Comparison of ENCODE assay signal across 23 cellular contexts in genomic region chr9:136590788-136591187, GRCh38. TPM values are rescaled to one million over a fixed set of nuclear protein-coding genes. Genes with fewer than 3 reads are reported as not detected.
DNase-seq lines count a peak whose midpoint lies in the region; ATAC-seq, FAIRE-seq and TF ChIP-seq lines count a peak whose summit lies in the region.
"Had no signal": no experiment of that assay in that cellular context is flagged by ENCODE, and none has a peak within 500 bp of the region (broad histone marks: within the 10 kb centered on the region; RNA-seq: fewer than 3 reads in every experiment).

No MANE protein-coding gene starts in this region.

- no peak overlapping the region for H3K9ac ChIP-seq in kidney (ENCODE audit: low read length in 2 of 2)

- peaks cover 0 to 32% (median 18%) of the 10 kb centered on the region in 5 experiments for H3K9me3 Mint-ChIP-seq in brain
- H3K9me3 Mint-ChIP-seq: CD8-positive, alpha-beta memory T cell; naive B cell; stimulated activated naive CD8-positive, alpha-beta T cell treated with anti-CD3 and anti-CD28 coated beads, Interleukin-15, Interleukin-2, amounts not matched to agents 100 ng/mL and 50 ng/mL, for 24 hours had no signal

- no peak for ATAC-seq in GM19324 (IDR thresholded peaks at IDR 0.05; ENCODE audit: low FRiP score, unreplicated experiment)
- ATAC-seq in HG02678 (IDR thresholded peaks at IDR 0.05; ENCODE audit: unreplicated experiment): no peak

- no peak overlapping the region for H3K4me3 Mint-ChIP-seq in brain
- H3K4me3 Mint-ChIP-seq: CD8-positive, alpha-beta memory T cell; naive B cell; stimulated activated naive CD8-positive, alpha-beta T cell treated with anti-CD3 and anti-CD28 coated beads, Interleukin-15, Interleukin-2, amounts not matched to agents 100 ng/mL and 50 ng/mL, for 24 hours had no signal

- no peaks in the 10 kb centered on the region for H3K36me3 ChIP-seq in KOPT-K1 (ENCODE audit: insufficient read depth, low read length)
- no peaks in the 10 kb centered on the region for H3K36me3 ChIP-seq in kidney (ENCODE audit: control insufficient read depth in 1 of 2, insufficient read depth in 2 of 2, low read length in 2 of 2)
- H3K36me3 ChIP-seq: transverse colon had no signal

- intact Hi-C loops in kidney (cut with DNase I): no loop called here

- H3K9me3 ChIP-seq in KOPT-K1 (ENCODE audit: insufficient read depth, low read length, poor library complexity, severe bottlenecking): no peaks in the 10 kb centered on the region
- H3K9me3 ChIP-seq in kidney (ENCODE audit: control insufficient read depth in 1 of 2, low read length in 2 of 2): no peaks in the 10 kb centered on the region
- H3K9me3 ChIP-seq: transverse colon had no signal

- no peaks in the 10 kb centered on the region for H3K36me3 Mint-ChIP-seq in brain
- H3K36me3 Mint-ChIP-seq: CD8-positive, alpha-beta memory T cell; naive B cell had no signal

- DNase-seq in kidney (peak; percentile 81), pons (ENCODE audit: low spot score) (peak; percentile 52), NCI-H2081 (lab: John Stamatoyannopoulos, UW) (no peak), H4 (ENCODE audit: low spot score) (no peak)
- DNase-seq: activated CD4-positive, alpha-beta T cell treated with anti-CD3 and anti-CD28 coated beads for 48 hours; activated effector memory CD4-positive, alpha-beta T cell treated with Interleukin-2 at 50 U/mL for 16 hours; CD8-positive, alpha-beta memory T cell; DMS79 treated with DMSO at 0.1 percent for 48 hours; H7; KBM-7; mammary epithelial cell; naive B cell; NCI-H1105; NCI-H2107; posterior cingulate gyrus; transverse colon had no signal

- H3K27me3 Mint-ChIP-seq in brain: no peaks in the 10 kb centered on the region

- FAIRE-seq in kidney (lab: Jason Lieb, UNC): no peak
- FAIRE-seq: TTC549 had no signal

- H3K4me1 ChIP-seq in kidney (ENCODE audit: control insufficient read depth in 1 of 2, insufficient read depth in 1 of 2, low read depth in 1 of 2, low read length in 2 of 2): peaks cover under 1 to 38% of the 10 kb centered on the region in 2 donors

- peak overlapping the region; percentile 100 for H3K27ac ChIP-seq in KOPT-K1 (ENCODE audit: low read depth, low read length, poor library complexity, severe bottlenecking)
- H3K27ac ChIP-seq in kidney (ENCODE audit: low read depth in 2 of 2, low read length in 2 of 2): peak overlapping the region in 1 of 2 donors; percentile 7

- H3K4me3 ChIP-seq in kidney (ENCODE audit: low read length in 2 of 2): no peak overlapping the region
- H3K4me3 ChIP-seq: coronary artery, transverse colon had no signal

- H3K27ac Mint-ChIP-seq in brain: peak overlapping the region in 3 of 5 experiments; percentile 30 to 95 (median 71)
- H3K27ac Mint-ChIP-seq: CD8-positive, alpha-beta memory T cell; naive B cell; stimulated activated naive CD8-positive, alpha-beta T cell treated with anti-CD3 and anti-CD28 coated beads, Interleukin-15, Interleukin-2, amounts not matched to agents 100 ng/mL and 50 ng/mL, for 24 hours had no signal

- TF ChIP-seq CTCF in brain (conservative IDR thresholded peaks at IDR 0.05) (no peak), kidney (IDR thresholded peaks at IDR 0.05; ENCODE audit: borderline replicate concordance, extremely low read depth, insufficient read depth) (no peak)

- H3K4me1 Mint-ChIP-seq in brain: peaks cover 59% of the 10 kb centered on the region

RNA-seq across cellular contexts. Expression of gene NOTCH1, which starts 44.9 kb away (rescaled TPM):
- polyA plus RNA-seq in brain (ENCODE audit: insufficient read depth, low read depth, low replicate concordance): 12.3 TPM
- total RNA-seq in kidney: 77.2 TPM
- 6.5 TPM for polyA plus RNA-seq in kidney (ENCODE audit: insufficient read depth, low read depth, low replicate concordance)
- 2.4 and 3.2 TPM in 2 replicates for total RNA-seq in H4 (2014; rRNA removed; shearing (Covaris generic))

Comparison
In these comparisons a context has a peak if more than half of its experiments do, and no peak if none do; other contexts are left out.
1. DNase-seq: peak in kidney (single experiment) and pons (single experiment); none in NCI-H2081 (0 of 2) and H4 (single experiment).
2. RNA of gene NOTCH1, which starts 44.9 kb away (total RNA-seq): 77.2 TPM in kidney (single experiment); 2.4 to 3.2 TPM in H4; every median in the first group is over 10 times any median in the second.